ENCODE assay signal across 1 cellular context in genomic region chr14:64541261-64541970, GRCh38.
TF ChIP-seq lines count a peak whose summit lies in the region.

No MANE protein-coding gene starts in this region.

TF ChIP-seq in GM12878, 131 proteins besides CTCF, POLR2A, EP300 and RAD21:
- TF ChIP-seq CBX3 (IDR thresholded peaks at IDR 0.05; ENCODE audit: borderline replicate concordance, low read depth) (no peak), ZBTB4 (CRISPR knock-in tag; IDR thresholded peaks at IDR 0.05) (no peak), SP1 (IDR thresholded peaks at IDR 0.05; ENCODE audit: low read depth, low read length) (no peak), SPI1 (IDR thresholded peaks at IDR 0.05; ENCODE audit: borderline replicate concordance, insufficient read depth, low read depth, low read length) (no peak), ZNF217 (IDR thresholded peaks at IDR 0.05) (no peak), SUPT20H (IDR thresholded peaks at IDR 0.05; ENCODE audit: borderline replicate concordance, control insufficient read depth, low read depth, low read length) (no peak), MEF2A (IDR thresholded peaks at IDR 0.05; ENCODE audit: insufficient read depth, low read depth, low read length) (no peak)
